Comparison of ENCODE assay signal across 22 cellular contexts in the genomic region with DNA sequence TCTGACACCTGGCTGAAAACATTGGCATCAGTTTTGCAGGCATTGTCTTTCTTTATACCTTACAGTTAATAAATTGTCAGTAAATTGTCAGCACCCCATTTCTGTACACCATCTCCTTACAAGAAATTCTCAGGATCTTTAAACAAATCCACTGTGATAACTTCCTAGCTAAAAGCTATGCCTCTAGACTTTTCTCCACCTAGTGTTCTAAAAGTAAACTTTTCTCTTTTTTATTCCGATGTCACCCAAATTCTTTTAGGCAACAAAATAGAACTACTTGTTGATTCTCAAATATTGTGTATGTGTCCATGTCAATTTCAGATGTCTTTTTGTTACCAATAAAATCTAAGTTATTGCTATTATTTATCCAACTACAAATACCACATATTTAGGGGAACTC.
"Had no signal": no experiment of that assay in that cellular context is flagged by ENCODE, and none has a peak within 500 bp of the region (broad histone marks: within the 10 kb centered on the region; RNA-seq: fewer than 3 reads in every experiment).

No MANE protein-coding gene starts in this region.

- H3K27ac Mint-ChIP-seq: activated naive CD4-positive, alpha-beta T cell treated with anti-CD3 and anti-CD28 coated beads, Interleukin-2, amount 50 U/mL, for 72 hours; naive thymus-derived CD8-positive, alpha-beta T cell; stimulated activated memory B cell treated with anti-CD40 and anti-IgM and Interleukin-4, amounts not matched to agents 10 μg/mL and 1 μg/mL and 100 μg/mL, for 72 hours; T-cell had no signal

- H3K4me3 Mint-ChIP-seq: central memory CD8-positive, alpha-beta T cell; naive thymus-derived CD8-positive, alpha-beta T cell; stimulated activated memory B cell treated with anti-CD40 and anti-IgM and Interleukin-4, amounts not matched to agents 10 μg/mL and 1 μg/mL and 100 μg/mL, for 72 hours; T-cell had no signal

- H3K4me1 Mint-ChIP-seq: central memory CD8-positive, alpha-beta T cell; naive thymus-derived CD8-positive, alpha-beta T cell; stimulated activated memory B cell treated with anti-CD40 and anti-IgM and Interleukin-4, amounts not matched to agents 10 μg/mL and 1 μg/mL and 100 μg/mL, for 72 hours; T-cell had no signal

- H3K27ac ChIP-seq: adrenal gland, breast epithelium, coronary artery, epithelial cell of prostate, foreskin keratinocyte, left ventricle myocardium inferior, neutrophil, ovary, transverse colon, vagina had no signal

- DNase-seq: activated CD4-positive, alpha-beta T cell treated with anti-CD3 and anti-CD28 coated beads for 1 hour; activated CD4-positive, alpha-beta T cell treated with anti-CD3 and anti-CD28 coated beads, Interleukin-2, amount 50 U/mL, for 1 hour; activated gamma-delta T cell treated with Interleukin-2 at 50 U/mL for 16 hours; activated T-cell treated with anti-CD3 and anti-CD28 coated beads, Interleukin-2, amount 50 U/mL, for 1 hour; adrenal gland; foreskin keratinocyte; kidney glomerular epithelial cell; left ventricle myocardium inferior; naive thymus-derived CD8-positive, alpha-beta T cell; ovary; right cardiac atrium; stimulated activated CD4-positive, alpha-beta T cell treated with anti-CD3 and anti-CD28 coated beads, Interleukin-12 subunit alpha, Interleukin-12 subunit beta, amount 100 ng/mL, for 4 hours; T-cell; transverse colon had no signal

- H3K4me3 ChIP-seq: adrenal gland, breast epithelium, coronary artery, left ventricle myocardium inferior, ovary, transverse colon, vagina had no signal

- H3K27me3 ChIP-seq: adrenal gland, breast epithelium, foreskin keratinocyte, neutrophil, ovary, transverse colon, vagina had no signal

- H3K9me3 ChIP-seq: adrenal gland, breast epithelium, left ventricle myocardium inferior, neutrophil, ovary, transverse colon, vagina had no signal

- H3K36me3 Mint-ChIP-seq: activated naive CD4-positive, alpha-beta T cell treated with anti-CD3 and anti-CD28 coated beads, Interleukin-2, amount 50 U/mL, for 72 hours; naive thymus-derived CD8-positive, alpha-beta T cell; stimulated activated memory B cell treated with anti-CD40 and anti-IgM and Interleukin-4, amounts not matched to agents 10 μg/mL and 1 μg/mL and 100 μg/mL, for 72 hours; T-cell had no signal

- H3K4me1 ChIP-seq: adrenal gland, breast epithelium, foreskin keratinocyte, left ventricle myocardium inferior, transverse colon, vagina had no signal

- H3K27me3 Mint-ChIP-seq: central memory CD8-positive, alpha-beta T cell; naive thymus-derived CD8-positive, alpha-beta T cell; stimulated activated memory B cell treated with anti-CD40 and anti-IgM and Interleukin-4, amounts not matched to agents 10 μg/mL and 1 μg/mL and 100 μg/mL, for 72 hours; T-cell had no signal
